In genomic region chr3:117919611-117920010, GRCh38 we compare ENCODE assay signal across 21 cellular contexts.
DNase-seq lines count a peak whose midpoint lies in the region; ATAC-seq, FAIRE-seq and TF ChIP-seq lines count a peak whose summit lies in the region.
"Had no signal": no experiment of that assay in that cellular context is flagged by ENCODE, and none has a peak within 500 bp of the region (broad histone marks: within the 10 kb centered on the region; RNA-seq: fewer than 3 reads in every experiment).

No MANE protein-coding gene starts in this region.

- H3K4me1 ChIP-seq in H9 (ENCODE audit: insufficient read depth, low read length) (no peaks in the 10 kb centered on the region), endothelial cell of umbilical vein (ENCODE audit: control insufficient read depth, extremely low read depth, insufficient read depth, low read length) (no peaks in the 10 kb centered on the region)
- H3K4me1 ChIP-seq: Caco-2 had no signal

- H3K14ac ChIP-seq in H9 (ENCODE audit: insufficient read depth, low read length) = no peak overlapping the region

- H3K9me3 Mint-ChIP-seq in H9 = no peaks in the 10 kb centered on the region
- peaks cover under 1% of the 10 kb centered on the region for H3K9me3 Mint-ChIP-seq in activated CD4-positive, alpha-beta memory T cell treated with anti-CD3 and anti-CD28 coated beads for 36 hours
- H3K9me3 Mint-ChIP-seq: CD4-positive, alpha-beta T cell had no signal

- TF ChIP-seq CTCF in D721Med (IDR thresholded peaks at IDR 0.05; ENCODE audit: insufficient read depth, missing control alignments) (no peak), H9 (conservative IDR thresholded peaks at IDR 0.05) (no peak), endothelial cell of umbilical vein (IDR thresholded peaks at IDR 0.05; ENCODE audit: extremely low read depth in 1 of 2, insufficient read depth in 1 of 2, low read depth in 1 of 2, low read length in 2 of 2) (no peak)

- FAIRE-seq in D721Med (lab: Jason Lieb, UNC) = peak; percentile 53
- FAIRE-seq in endothelial cell of umbilical vein (lab: Jason Lieb, UNC) = no peak
- FAIRE-seq: G401.6, GM12891, HepG2 had no signal

- H3K27ac Mint-ChIP-seq in H9 = peak overlapping the region in 2 of 3 experiments; percentile 6 to 78; a peak in 1 of 7 replicates
- H3K27ac Mint-ChIP-seq in activated CD4-positive, alpha-beta memory T cell treated with anti-CD3 and anti-CD28 coated beads for 36 hours = no peak overlapping the region
- H3K27ac Mint-ChIP-seq: CD4-positive, alpha-beta T cell; IgD-negative memory B cell had no signal

- no peak overlapping the region for H3K27ac ChIP-seq in H9 (ENCODE audit: insufficient read length, low read depth, low read length)
- no peak overlapping the region for H3K27ac ChIP-seq in endothelial cell of umbilical vein (ENCODE audit: insufficient read depth, low read depth, low read length)

- H2BK120ac ChIP-seq in H9 (ENCODE audit: low read depth, low read length, poor library complexity, severe bottlenecking) = no peak overlapping the region

- no peak overlapping the region for H2BK15ac ChIP-seq in H9 (ENCODE audit: low read depth, low read length)

- no peak overlapping the region for H3K4me3 ChIP-seq in endothelial cell of umbilical vein (replicated peaks in 1 of 3; ENCODE audit: insufficient read depth in 1 of 3, low read depth in 1 of 3, low read length in 3 of 3)

- H3K4me1 Mint-ChIP-seq in H9 = peaks cover 15 to 27% of the 10 kb centered on the region in 2 experiments
- no peaks in the 10 kb centered on the region for H3K4me1 Mint-ChIP-seq in activated CD4-positive, alpha-beta memory T cell treated with anti-CD3 and anti-CD28 coated beads for 36 hours (ENCODE audit: low read depth)
- H3K4me1 Mint-ChIP-seq: IgD-negative memory B cell had no signal

- no peak overlapping the region for H2AK5ac ChIP-seq in H9 (ENCODE audit: insufficient read length, low read length)

- no peaks in the 10 kb centered on the region for H3K36me3 ChIP-seq in endothelial cell of umbilical vein (ENCODE audit: control insufficient read depth in 2 of 2, extremely low read depth in 1 of 2, insufficient read depth in 2 of 2, low read length in 2 of 2)

- no peak overlapping the region for H2BK12ac ChIP-seq in H9 (ENCODE audit: insufficient read length, low read depth, low read length)

- H3K4ac ChIP-seq in H9 (ENCODE audit: low read depth, low read length) = no peak overlapping the region

- H3K27me3 Mint-ChIP-seq in H9 (ENCODE audit: low read depth) = no peaks in the 10 kb centered on the region
- H3K27me3 Mint-ChIP-seq in activated CD4-positive, alpha-beta memory T cell treated with anti-CD3 and anti-CD28 coated beads for 36 hours = no peaks in the 10 kb centered on the region
- H3K27me3 Mint-ChIP-seq: CD4-positive, alpha-beta T cell; IgD-negative memory B cell had no signal

- TF ChIP-seq POLR2A in endothelial cell of umbilical vein (IDR thresholded peaks at IDR 0.05; ENCODE audit: low read depth, low read length) = no peak

- H3K27me3 ChIP-seq in H9 (ENCODE audit: insufficient read depth, low read length) (no peaks in the 10 kb centered on the region), endothelial cell of umbilical vein (ENCODE audit: control insufficient read depth in 2 of 2, insufficient read depth in 2 of 2, low read length in 2 of 2) (no peaks in the 10 kb centered on the region)
- H3K27me3 ChIP-seq: BE2C had no signal

- H3K4me3 Mint-ChIP-seq in H9 = no peak overlapping the region
- H3K4me3 Mint-ChIP-seq in activated CD4-positive, alpha-beta memory T cell treated with anti-CD3 and anti-CD28 coated beads for 36 hours = no peak overlapping the region
- H3K4me3 Mint-ChIP-seq: CD4-positive, alpha-beta T cell; IgD-negative memory B cell had no signal

- H3K36me3 Mint-ChIP-seq in H9 (ENCODE audit: insufficient read depth in 1 of 3, low read depth in 3 of 3) = no peaks in the 10 kb centered on the region
- H3K36me3 Mint-ChIP-seq in activated CD4-positive, alpha-beta memory T cell treated with anti-CD3 and anti-CD28 coated beads for 36 hours = no peaks in the 10 kb centered on the region
- H3K36me3 Mint-ChIP-seq: IgD-negative memory B cell had no signal

- H3K23ac ChIP-seq in H9 (ENCODE audit: insufficient read length, low read depth, low read length) = no peak overlapping the region

- H3K9me1 ChIP-seq in endothelial cell of umbilical vein (replicated peaks; ENCODE audit: control insufficient read depth, extremely low read depth, insufficient read depth, low read length) = no peaks in the 10 kb centered on the region

- H2BK20ac ChIP-seq in H9 (ENCODE audit: low read depth, low read length, poor library complexity, severe bottlenecking) = no peak overlapping the region

- no peak overlapping the region for H3K9ac ChIP-seq in H9 (ENCODE audit: extremely low read depth, insufficient read length, low read length)
- no peak overlapping the region for H3K9ac ChIP-seq in endothelial cell of umbilical vein (replicated peaks; ENCODE audit: extremely low read depth, insufficient read depth, low read length)

- H2AFZ ChIP-seq in H9 (ENCODE audit: low read length) = no peak overlapping the region
- no peak overlapping the region for H2AFZ ChIP-seq in endothelial cell of umbilical vein (ENCODE audit: low read depth, low read length)

- BruUV-seq in endothelial cell of umbilical vein (replicated peaks; lab: Mats Ljungman, UMichigan) = no TSS peak

- POLR2A ChIA-PET in endothelial cell of umbilical vein (lab: Charles Lee) = no interaction called here
- POLR2A ChIA-PET in activated CD4-positive, alpha-beta memory T cell treated with anti-CD3 and anti-CD28 coated beads for 36 hours (lab: Charles Lee) = no interaction called here

- no peak for ATAC-seq in GM18511 (IDR thresholded peaks at IDR 0.05; ENCODE audit: unreplicated experiment)
- ATAC-seq: HepG2 had no signal

- no peak overlapping the region for H3T11ph ChIP-seq in H9 (ENCODE audit: low read length)

- DNase-seq in D721Med (ENCODE audit: insufficient read length, low spot score) = no peak
- DNase-seq in H9 = no peak
- DNase-seq in NCI-H446 treated with DMSO at 0.1 percent for 48 hours (lab: John Stamatoyannopoulos, UW) = peak; percentile 61
- DNase-seq in endothelial cell of umbilical vein (ENCODE audit: low read depth, low spot score) = peak; percentile 7
- DNase-seq in activated CD4-positive, alpha-beta memory T cell treated with anti-CD3 and anti-CD28 coated beads for 36 hours = no peak
- no peak for DNase-seq in AG08395 (ENCODE audit: low spot score)
- DNase-seq in NCI-H1092 treated with DMSO at 0.1 percent for 48 hours (lab: John Stamatoyannopoulos, UW) = no peak
- DNase-seq: BE2C; Caco-2; CD4-positive, alpha-beta T cell; DMS53; DND-41; EL; GOT3; H7; KBM-7 had no signal

- no peak overlapping the region for H2BK5ac ChIP-seq in H9 (ENCODE audit: insufficient read length, low read length)

- H3K56ac ChIP-seq in H9 (ENCODE audit: insufficient read length, low read depth, low read length) = no peak overlapping the region

- dilution Hi-C loops in endothelial cell of umbilical vein (cut with MboI; ENCODE audit: extremely low pct_ligation_motif_present, low sequenced_read_pairs) = no loop called here

- H4K20me1 ChIP-seq in H9 (ENCODE audit: control insufficient read depth, insufficient read depth, insufficient read length) (no peaks in the 10 kb centered on the region), endothelial cell of umbilical vein (replicated peaks; ENCODE audit: control insufficient read depth, extremely low read depth, insufficient read depth, low read length) (no peaks in the 10 kb centered on the region)

- no CpG with 5 or more reads among the region's 1 CpG for WGBS in H9 (ENCODE audit: extremely low coverage, insufficient read length, low lambda C conversion rate)

- intact Hi-C loops in endothelial cell of umbilical vein (cut with micrococcal nuclease) = no loop called here
- intact Hi-C loops in activated CD4-positive, alpha-beta memory T cell treated with anti-CD3 and anti-CD28 coated beads for 36 hours (cut with micrococcal nuclease) = no loop called here

- H3K4me2 ChIP-seq in H9 (ENCODE audit: insufficient read depth, insufficient read length, low read length) (no peak overlapping the region), endothelial cell of umbilical vein (ENCODE audit: insufficient read depth, low read length) (no peak overlapping the region)

- H4K5ac ChIP-seq in H9 (ENCODE audit: insufficient read length, low read depth, low read length) = no peak overlapping the region

- H3K79me2 ChIP-seq in H9 (ENCODE audit: insufficient read depth, low read length) = no peaks in the 10 kb centered on the region
- H3K79me2 ChIP-seq in endothelial cell of umbilical vein (ENCODE audit: control insufficient read depth, insufficient read depth, low read length) = no peaks in the 10 kb centered on the region

- H3K18ac ChIP-seq in H9 (ENCODE audit: insufficient read length, low read depth, low read length) = no peak overlapping the region

- H4K91ac ChIP-seq in H9 (ENCODE audit: insufficient read length, low read depth, low read length) = no peak overlapping the region

- CTCF ChIA-PET in endothelial cell of umbilical vein (lab: Charles Lee) = no interaction called here
- CTCF ChIA-PET in activated CD4-positive, alpha-beta memory T cell treated with anti-CD3 and anti-CD28 coated beads for 36 hours (lab: Charles Lee) = no interaction called here

- no peak overlapping the region for H4K8ac ChIP-seq in H9 (replicated peaks; ENCODE audit: insufficient read length, low read depth, low read length)

- H3K9me3 ChIP-seq in H9 (ENCODE audit: control insufficient read depth, low read depth, low read length) = no peaks in the 10 kb centered on the region
- no peaks in the 10 kb centered on the region for H3K9me3 ChIP-seq in endothelial cell of umbilical vein (replicated peaks; ENCODE audit: control insufficient read depth, insufficient read depth, low read length)
- H3K9me3 ChIP-seq: BE2C, Caco-2 had no signal

- no peaks in the 10 kb centered on the region for H3K23me2 ChIP-seq in H9 (ENCODE audit: insufficient read length, low read depth, low read length, poor library complexity, severe bottlenecking)

- no peaks in the 10 kb centered on the region for H3K79me1 ChIP-seq in H9 (ENCODE audit: insufficient read depth, low read depth, low read length, poor library complexity, severe bottlenecking)

TF ChIP-seq in endothelial cell of umbilical vein, 7 proteins besides CTCF, POLR2A, EP300 and RAD21 (continues in another document):
- TF ChIP-seq GATA2 (IDR thresholded peaks at IDR 0.05; ENCODE audit: insufficient read depth, insufficient read length, low read depth, low read length) (no peak), EZH2 (IDR thresholded peaks at IDR 0.05; ENCODE audit: borderline replicate concordance, low read depth, low read length, severe bottlenecking) (no peak), FOS (IDR thresholded peaks at IDR 0.05; ENCODE audit: borderline replicate concordance, insufficient read depth, low read length) (no peak), JUN (IDR thresholded peaks at IDR 0.05; ENCODE audit: borderline replicate concordance, insufficient read depth, insufficient read length, low read depth) (no peak), POLR2AphosphoS5 (IDR thresholded peaks at IDR 0.05; ENCODE audit: insufficient read depth, low read depth, low read length) (no peak), MYC (IDR thresholded peaks at IDR 0.05; ENCODE audit: low read depth, low read length) (no peak)

Comparison
In these comparisons a context has a peak if more than half of its experiments do, and no peak if none do; other contexts are left out.
1. DNase-seq: peak in NCI-H446 treated with DMSO at 0.1 percent for 48 hours (single experiment) and endothelial cell of umbilical vein (single experiment); none in D721Med (single experiment), H9 (single experiment), activated CD4-positive, alpha-beta memory T cell treated with anti-CD3 and anti-CD28 coated beads for 36 hours (single experiment), AG08395 (single experiment) and NCI-H1092 treated with DMSO at 0.1 percent for 48 hours (single experiment).